Comparison of ENCODE assay signal across 8 cellular contexts in genomic region chr14:45134051-45134958, GRCh38. TPM values are rescaled to one million over a fixed set of nuclear protein-coding genes. Genes with fewer than 3 reads are reported as not detected.
A peak's percentile ranks its signal among the peaks of the same experiment; 100 is the strongest.
DNase-seq lines count a peak whose midpoint lies in the region; ATAC-seq and TF ChIP-seq lines count a peak whose summit lies in the region.

FKBP3 (minus strand) TSS chr14:45134481; CDS start chr14:45134456, 25 bp downstream.

- H3K4me3 Mint-ChIP-seq in Caco-2 (ENCODE audit: unreplicated experiment), result peak within 1 kb of the TSS; percentile 97

- no peaks in the 10 kb centered on the region for H3K27me3 Mint-ChIP-seq in Caco-2 (ENCODE audit: insufficient read depth, unreplicated experiment)

- H3K27ac Mint-ChIP-seq in Caco-2 (ENCODE audit: unreplicated experiment), result peak within 1 kb of the TSS; percentile 95

- H3K9me3 ChIP-seq in Caco-2 (no peaks in the 10 kb centered on the region), NT2/D1 (ENCODE audit: insufficient read depth, low read length) (no peaks in the 10 kb centered on the region), mesodermal cell (ENCODE audit: control insufficient read depth, low read length) (no peaks in the 10 kb centered on the region)

- H3K27me3 ChIP-seq in Caco-2 (replicated peaks; ENCODE audit: control insufficient read depth, insufficient read depth, low read length) (no peaks in the 10 kb centered on the region), NT2/D1 (ENCODE audit: insufficient read depth, insufficient read length) (no peaks in the 10 kb centered on the region)

- H3K27ac ChIP-seq in mesodermal cell (ENCODE audit: low read depth, low read length, severe bottlenecking), result peak within 1 kb of the TSS; percentile 96

- intact Hi-C loops in Caco-2 (cut with micrococcal nuclease; ENCODE audit: unreplicated experiment), result loop anchor here (1.0 to 2.0 kb wide), 6 partner anchors 21 to 221 kb away; partner anchors contain the start of genes MIS18BP1 and PRPF39

- peak; percentile 95 to 98 for DNase-seq in Caco-2
- peak; percentile 80 to 98 (median 94) for DNase-seq in HUDEP-2 (lab: John Stamatoyannopoulos, UW; ENCODE audit: unreplicated experiment in 76 of 76)
- DNase-seq in NT2/D1 (ENCODE audit: low read depth, low spot score), result peak; percentile 92
- DNase-seq in activated CD8-positive, alpha-beta memory T cell treated with anti-CD3 and anti-CD28 coated beads, Interleukin-2, amount 50 U/mL, for 1 hour (ENCODE audit: extremely low read depth), result peak; percentile 94
- peak; percentile 92 for DNase-seq in stimulated activated CD8-positive, alpha-beta memory T cell treated with anti-CD3 and anti-CD28 coated beads, Interleukin-15, amount 100 ng/mL, for 48 hours (ENCODE audit: low read depth in 2 of 2)

- peaks cover 8% of the 10 kb centered on the region; the same call in 1 of the 2 replicates for H3K4me1 ChIP-seq in Caco-2
- H3K4me1 ChIP-seq in NT2/D1 (ENCODE audit: insufficient read depth, insufficient read length), result no peaks in the 10 kb centered on the region
- H3K4me1 ChIP-seq in mesodermal cell (ENCODE audit: control insufficient read depth, insufficient read depth, low read length, poor library complexity, severe bottlenecking), result peaks cover 6% of the 10 kb centered on the region

- peak within 1 kb of the TSS; percentile 51 for H3K4me3 ChIP-seq in Caco-2 (ENCODE audit: low read depth, low read length)
- peak within 1 kb of the TSS; percentile 79 for H3K4me3 ChIP-seq in NT2/D1 (ENCODE audit: insufficient read length, low read depth)
- H3K4me3 ChIP-seq in mesodermal cell (ENCODE audit: extremely low read depth, insufficient read depth, low read length, poor library complexity, severe bottlenecking), result peak within 1 kb of the TSS; percentile 82

- CTCF ChIA-PET in Caco-2 (lab: Charles Lee), result interaction anchor here (0.9 kb wide), 1 partner anchor 134 kb away, joined by 4 read pairs; no protein-coding TSS in a partner anchor

- H3K36me3 ChIP-seq in Caco-2 (ENCODE audit: control insufficient read depth, insufficient read depth, low read length) (no peaks in the 10 kb centered on the region), NT2/D1 (ENCODE audit: insufficient read depth, insufficient read length, low read length) (peaks cover 17% of the 10 kb centered on the region), mesodermal cell (ENCODE audit: control insufficient read depth, insufficient read depth, low read length) (peaks cover 15% of the 10 kb centered on the region)

- POLR2A ChIA-PET in Caco-2 (lab: Charles Lee), result interaction anchor here (0.5 to 1.0 kb wide), 4 partner anchors 21 to 216 kb away, joined by 3 to 4 read pairs (median 4); no protein-coding TSS in a partner anchor

- peaks cover 10% of the 10 kb centered on the region for H3K36me3 Mint-ChIP-seq in Caco-2 (ENCODE audit: insufficient read depth, unreplicated experiment)

- BruUV-seq in Caco-2 (replicated peaks; lab: Mats Ljungman, UMichigan), result no TSS peak

- H3K9ac ChIP-seq in NT2/D1 (ENCODE audit: insufficient read length, low read depth), result peak within 1 kb of the TSS; percentile 93

- H3K4me1 Mint-ChIP-seq in Caco-2 (ENCODE audit: low read depth, unreplicated experiment), result peaks cover 14% of the 10 kb centered on the region

- no peak for TF ChIP-seq CTCF in Caco-2 (IDR thresholded peaks at IDR 0.05; ENCODE audit: insufficient read depth in 1 of 2, low read depth in 1 of 2, low read length in 1 of 2, severe bottlenecking in 1 of 2, unreplicated experiment in 1 of 2)

- in situ Hi-C loops in endometrial microvascular endothelial cells (cut with HindIII; ENCODE audit: inconsistent ontology term, low pct_unique_long_range_greater_than_20kb, low sequenced_read_pairs), result no loop called here

- 0 to 1% methylated on average over 35 to 52 of the region's 53 CpGs for WGBS in mesodermal cell (ENCODE audit: insufficient coverage in 2 of 2), 2 experiments

- peak; percentile 92 for ATAC-seq in GM21367 (IDR thresholded peaks at IDR 0.05; ENCODE audit: unreplicated experiment)

- H3K9me3 Mint-ChIP-seq in Caco-2 (ENCODE audit: unreplicated experiment), result no peaks in the 10 kb centered on the region

RNA-seq across cellular contexts. Expression of gene FKBP3, which starts in this region (rescaled TPM):
- total RNA-seq in Caco-2 (2022) (94.2 and 94.8 TPM in 2 replicates), endometrial microvascular endothelial cells (ENCODE audit: inconsistent ontology term) (44.1 TPM)
- 111 TPM for polyA plus RNA-seq in mesodermal cell (2013, experiment 1 of 2)
- 139 TPM for polyA plus RNA-seq in mesodermal cell (2013, experiment 2 of 2)

Comparison
In these comparisons a context has a peak if more than half of its experiments do, and no peak if none do; other contexts are left out.
1. Peak in every context shown above with its lines: DNase-seq, ATAC-seq, H3K4me3 ChIP-seq and H3K27ac ChIP-seq.